ENCODE assay signal across 13 cellular contexts in the genomic region with DNA sequence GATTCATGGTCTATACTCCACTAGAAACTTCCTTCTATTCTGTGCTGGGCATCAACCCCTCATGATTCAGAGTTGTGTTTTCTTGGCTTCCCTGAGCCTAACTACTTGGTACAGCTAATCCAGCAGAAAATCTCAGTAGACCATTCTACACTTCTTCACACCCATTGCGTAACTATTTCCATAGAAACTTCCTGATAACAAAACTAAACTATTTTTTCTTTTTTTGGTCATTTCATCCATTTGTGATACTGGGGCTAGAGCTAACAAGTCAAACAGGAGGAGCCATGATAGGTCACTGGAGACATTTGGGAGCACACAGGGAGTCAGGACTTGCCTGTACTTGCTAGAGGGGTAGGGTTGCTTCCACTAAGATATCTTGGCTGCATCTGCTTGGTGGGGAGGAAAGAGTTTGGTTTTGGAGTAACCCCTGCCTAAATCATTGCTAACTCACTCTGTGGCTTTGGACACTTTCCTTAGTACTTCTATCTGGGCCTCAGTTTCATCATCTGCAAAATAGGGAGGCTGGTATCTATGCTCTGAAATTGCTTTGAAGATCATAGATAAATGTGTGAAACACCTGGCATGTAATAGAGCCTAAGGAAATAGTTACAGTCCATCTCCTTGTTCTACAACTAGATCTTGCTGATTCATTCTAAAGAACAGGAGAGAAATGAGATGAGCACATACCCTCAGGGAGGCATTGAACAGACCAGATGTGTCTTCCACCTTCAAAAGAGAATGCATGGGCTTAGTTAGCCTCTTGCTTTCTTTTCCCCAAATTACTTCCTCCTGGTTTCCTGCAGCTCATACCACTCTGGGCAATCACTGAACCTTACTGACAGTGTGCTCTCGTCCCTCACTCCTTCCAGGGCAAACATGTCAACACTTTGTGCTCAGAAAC.
DNase-seq lines count a peak whose midpoint lies in the region; ATAC-seq, FAIRE-seq and TF ChIP-seq lines count a peak whose summit lies in the region.
"Had no signal": no experiment of that assay in that cellular context is flagged by ENCODE, and none has a peak within 500 bp of the region (broad histone marks: within the 10 kb centered on the region; RNA-seq: fewer than 3 reads in every experiment).

No MANE protein-coding gene starts in this region.

- no peaks in the 10 kb centered on the region for H3K36me3 ChIP-seq in OCI-LY3 (replicated peaks; ENCODE audit: low read depth, low read length)
- H3K36me3 ChIP-seq in pancreas = no peaks in the 10 kb centered on the region

- intact Hi-C loops in pancreas (cut with DNase I) = no loop called here

- H3K27me3 ChIP-seq in OCI-LY3 (ENCODE audit: low read depth, low read length) (no peaks in the 10 kb centered on the region), pancreas (no peaks in the 10 kb centered on the region)

- POLR2A ChIA-PET in activated CD8-positive, alpha-beta T cell treated with anti-CD3 and anti-CD28 coated beads, Interleukin-2, amount 10 ng/mL, durations not matched to agents 7 days and 5 days (lab: Charles Lee) = no interaction called here

- CTCF ChIA-PET in activated CD8-positive, alpha-beta T cell treated with anti-CD3 and anti-CD28 coated beads, Interleukin-2, amount 10 ng/mL, durations not matched to agents 7 days and 5 days (lab: Charles Lee) = interaction anchor here (0.6 kb wide), 1 partner anchor 11 kb away, joined by 4 read pairs; no protein-coding TSS in a partner anchor
- CTCF ChIA-PET in activated naive CD4-positive, alpha-beta T cell treated with anti-CD3 and anti-CD28 coated beads, Interleukin-2, amount 10 ng/mL, durations not matched to agents 7 days and 5 days (lab: Charles Lee) = no interaction called here

- H3K27ac ChIP-seq in OCI-LY3 (ENCODE audit: low read length) (no peak overlapping the region), pancreas (no peak overlapping the region)

- peak overlapping the region; percentile 80; the same call in 1 of the 2 replicates for H2AFZ ChIP-seq in OCI-LY3 (ENCODE audit: low read depth, low read length)

- H3K4me2 ChIP-seq in OCI-LY3 (ENCODE audit: low read length) = peak overlapping the region; percentile 37

- ATAC-seq in pancreas (peak in 3 of 4 donors; percentile 22 to 71 (median 44)), GM19455 (IDR thresholded peaks at IDR 0.05; ENCODE audit: unreplicated experiment) (no peak)
- ATAC-seq in effector memory CD8-positive, alpha-beta T cell (replicated peaks) = no peak
- ATAC-seq in activated CD8-positive, alpha-beta T cell treated with anti-CD3 and anti-CD28 coated beads, Interleukin-2, amount 10 ng/mL, durations not matched to agents 7 days and 5 days = no peak

- H3K4me1 ChIP-seq in OCI-LY3 (ENCODE audit: low read length) (peaks cover 34% of the 10 kb centered on the region), pancreas (no peaks in the 10 kb centered on the region)

- FAIRE-seq in pancreas (lab: Jason Lieb, UNC) = no peak
- FAIRE-seq: endometrium had no signal

- H3K4me1 Mint-ChIP-seq in effector memory CD8-positive, alpha-beta T cell (ENCODE audit: low read depth in 2 of 2) = no peaks in the 10 kb centered on the region
- H3K4me1 Mint-ChIP-seq in activated CD8-positive, alpha-beta T cell treated with anti-CD3 and anti-CD28 coated beads, Interleukin-2, amount 10 ng/mL, durations not matched to agents 7 days and 5 days (ENCODE audit: low read depth) = no peaks in the 10 kb centered on the region
- no peaks in the 10 kb centered on the region for H3K4me1 Mint-ChIP-seq in activated naive CD4-positive, alpha-beta T cell treated with anti-CD3 and anti-CD28 coated beads, Interleukin-2, amount 10 ng/mL, durations not matched to agents 7 days and 5 days
- H3K4me1 Mint-ChIP-seq: CD4-positive, alpha-beta memory T cell had no signal

- no peaks in the 10 kb centered on the region for H3K9me3 ChIP-seq in OCI-LY3 (ENCODE audit: insufficient read depth, low read length)
- no peaks in the 10 kb centered on the region for H3K9me3 ChIP-seq in pancreas

- no peaks in the 10 kb centered on the region for H3K79me2 ChIP-seq in OCI-LY3 (ENCODE audit: low read length)

- peaks cover 3 to 13% of the 10 kb centered on the region in 2 donors for H3K9me3 Mint-ChIP-seq in effector memory CD8-positive, alpha-beta T cell
- no peaks in the 10 kb centered on the region for H3K9me3 Mint-ChIP-seq in activated CD8-positive, alpha-beta T cell treated with anti-CD3 and anti-CD28 coated beads, Interleukin-2, amount 10 ng/mL, durations not matched to agents 7 days and 5 days (ENCODE audit: insufficient read depth)
- no peaks in the 10 kb centered on the region for H3K9me3 Mint-ChIP-seq in activated naive CD4-positive, alpha-beta T cell treated with anti-CD3 and anti-CD28 coated beads, Interleukin-2, amount 10 ng/mL, durations not matched to agents 7 days and 5 days

- H3K9ac ChIP-seq in OCI-LY3 (ENCODE audit: low read length) = no peak overlapping the region

- H3K27ac Mint-ChIP-seq in effector memory CD8-positive, alpha-beta T cell = no peak overlapping the region
- H3K27ac Mint-ChIP-seq in activated CD8-positive, alpha-beta T cell treated with anti-CD3 and anti-CD28 coated beads, Interleukin-2, amount 10 ng/mL, durations not matched to agents 7 days and 5 days = no peak overlapping the region
- H3K27ac Mint-ChIP-seq in activated naive CD4-positive, alpha-beta T cell treated with anti-CD3 and anti-CD28 coated beads, Interleukin-2, amount 10 ng/mL, durations not matched to agents 7 days and 5 days = no peak overlapping the region
- H3K27ac Mint-ChIP-seq: CD4-positive, alpha-beta memory T cell had no signal

- DNase-seq in EL (peak; percentile 50), fibroblast of gingiva (ENCODE audit: low read depth) (peak; percentile 69), pancreas (no peak)
- no peak for DNase-seq in effector memory CD8-positive, alpha-beta T cell
- DNase-seq in activated CD8-positive, alpha-beta T cell treated with anti-CD3 and anti-CD28 coated beads, Interleukin-2, amount 10 ng/mL, durations not matched to agents 7 days and 5 days = no peak
- DNase-seq in activated naive CD4-positive, alpha-beta T cell treated with anti-CD3 and anti-CD28 coated beads, Interleukin-2, amount 10 ng/mL, durations not matched to agents 7 days and 5 days = no peak
- DNase-seq: CD4-positive, alpha-beta memory T cell; NCI-H1092; NCI-H82; T-helper 2 cell had no signal

- no peak; the same call in 1 of the 2 replicates for TF ChIP-seq CTCF in OCI-LY3 (IDR thresholded peaks at IDR 0.05; ENCODE audit: low read depth, low read length)
- no peak for TF ChIP-seq CTCF in pancreas (IDR thresholded peaks at IDR 0.05)

- no peak overlapping the region for H3K4me3 Mint-ChIP-seq in effector memory CD8-positive, alpha-beta T cell
- no peak overlapping the region for H3K4me3 Mint-ChIP-seq in activated CD8-positive, alpha-beta T cell treated with anti-CD3 and anti-CD28 coated beads, Interleukin-2, amount 10 ng/mL, durations not matched to agents 7 days and 5 days
- H3K4me3 Mint-ChIP-seq in activated naive CD4-positive, alpha-beta T cell treated with anti-CD3 and anti-CD28 coated beads, Interleukin-2, amount 10 ng/mL, durations not matched to agents 7 days and 5 days = no peak overlapping the region
- H3K4me3 Mint-ChIP-seq: CD4-positive, alpha-beta memory T cell had no signal

- H3K36me3 Mint-ChIP-seq in effector memory CD8-positive, alpha-beta T cell (ENCODE audit: insufficient read depth) = no peaks in the 10 kb centered on the region
- H3K36me3 Mint-ChIP-seq in activated CD8-positive, alpha-beta T cell treated with anti-CD3 and anti-CD28 coated beads, Interleukin-2, amount 10 ng/mL, durations not matched to agents 7 days and 5 days (ENCODE audit: low read depth) = no peaks in the 10 kb centered on the region
- H3K36me3 Mint-ChIP-seq in activated naive CD4-positive, alpha-beta T cell treated with anti-CD3 and anti-CD28 coated beads, Interleukin-2, amount 10 ng/mL, durations not matched to agents 7 days and 5 days = no peaks in the 10 kb centered on the region
- H3K36me3 Mint-ChIP-seq: CD4-positive, alpha-beta memory T cell had no signal

- 90 to 95% methylated on average over 2 of the region's 2 CpGs for WGBS in pancreas, 2 donors

- peaks cover 0 to 8% of the 10 kb centered on the region in 2 donors for H3K27me3 Mint-ChIP-seq in effector memory CD8-positive, alpha-beta T cell
- no peaks in the 10 kb centered on the region for H3K27me3 Mint-ChIP-seq in activated CD8-positive, alpha-beta T cell treated with anti-CD3 and anti-CD28 coated beads, Interleukin-2, amount 10 ng/mL, durations not matched to agents 7 days and 5 days (ENCODE audit: low read depth)
- H3K27me3 Mint-ChIP-seq in activated naive CD4-positive, alpha-beta T cell treated with anti-CD3 and anti-CD28 coated beads, Interleukin-2, amount 10 ng/mL, durations not matched to agents 7 days and 5 days = no peaks in the 10 kb centered on the region
- H3K27me3 Mint-ChIP-seq: CD4-positive, alpha-beta memory T cell had no signal

- H4K20me1 ChIP-seq in OCI-LY3 (ENCODE audit: insufficient read depth, low read length) = no peaks in the 10 kb centered on the region

- H3K4me3 ChIP-seq in OCI-LY3 (ENCODE audit: low read length) (no peak overlapping the region), pancreas (no peak overlapping the region)

Comparison
In these comparisons a context has a peak if more than half of its experiments do, and no peak if none do; other contexts are left out.
1. DNase-seq: peak in EL (single experiment) and fibroblast of gingiva (single experiment); none in pancreas (0 of 6), effector memory CD8-positive, alpha-beta T cell (0 of 3), activated CD8-positive, alpha-beta T cell treated with anti-CD3 and anti-CD28 coated beads, Interleukin-2, amount 10 ng/mL, durations not matched to agents 7 days and 5 days (single experiment) and activated naive CD4-positive, alpha-beta T cell treated with anti-CD3 and anti-CD28 coated beads, Interleukin-2, amount 10 ng/mL, durations not matched to agents 7 days and 5 days (single experiment).
2. ATAC-seq: peak in pancreas (3 of 4); none in effector memory CD8-positive, alpha-beta T cell (single experiment), activated CD8-positive, alpha-beta T cell treated with anti-CD3 and anti-CD28 coated beads, Interleukin-2, amount 10 ng/mL, durations not matched to agents 7 days and 5 days (single experiment) and GM19455 (single experiment).